Comparison of ENCODE assay signal across 20 cellular contexts in the genomic region with DNA sequence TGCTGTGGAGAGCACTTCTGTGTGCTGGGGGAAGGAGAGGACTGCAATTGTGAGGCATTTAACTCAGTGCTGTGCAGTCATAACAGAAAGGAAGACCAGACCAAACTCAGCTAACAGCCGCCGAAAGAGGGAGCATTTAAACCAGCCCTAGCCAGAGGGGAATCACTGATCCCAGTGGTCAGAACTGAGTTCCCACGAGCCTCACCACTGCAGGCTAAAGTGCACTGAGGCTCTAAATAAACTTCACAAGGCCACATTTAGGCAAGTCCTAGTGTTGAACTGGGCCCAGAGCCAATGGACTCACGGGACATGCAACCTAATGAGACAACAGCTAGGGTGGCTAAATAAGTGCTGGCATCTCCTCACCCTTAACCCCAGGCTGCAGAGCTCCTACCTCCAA. TPM values are rescaled to one million over a fixed set of nuclear protein-coding genes. Genes with fewer than 3 reads are reported as not detected.
"Had no signal": no experiment of that assay in that cellular context is flagged by ENCODE, and none has a peak within 500 bp of the region (broad histone marks: within the 10 kb centered on the region; RNA-seq: fewer than 3 reads in every experiment).

No MANE protein-coding gene starts in this region.

- ATAC-seq: effector memory CD8-positive, alpha-beta T cell; psoas muscle had no signal

- DNase-seq: activated CD4-positive, alpha-beta T cell treated with anti-CD3 and anti-CD28 coated beads, Interleukin-2, amount 10 ng/mL, durations not matched to agents 7 days and 5 days; activated CD4-positive, CD25-positive, alpha-beta regulatory T cell; activated naive CD4-positive, alpha-beta T cell treated with Interleukin-2 at 50 U/mL for 16 hours; anterior cingulate cortex; brain microvascular endothelial cell; effector memory CD8-positive, alpha-beta T cell; foreskin keratinocyte; nephron progenitor cell; psoas muscle; stimulated activated CD4-positive, alpha-beta T cell treated with anti-CD3 and anti-CD28 coated beads, Interleukin-12 subunit alpha, Interleukin-12 subunit beta, amount 100 ng/mL, for 4 hours; stimulated activated CD4-positive, alpha-beta T cell treated with anti-CD3 and anti-CD28 coated beads, Interleukin-2, amount 100 ng/mL, for 24 hours; uterus had no signal

- H3K4me1 Mint-ChIP-seq: activated CD4-positive, alpha-beta T cell treated with anti-CD3 and anti-CD28 coated beads, Interleukin-2, amount 10 ng/mL, durations not matched to agents 7 days and 5 days; nephron progenitor cell had no signal

- H3K27me3 Mint-ChIP-seq: activated CD4-positive, alpha-beta T cell treated with anti-CD3 and anti-CD28 coated beads, Interleukin-2, amount 10 ng/mL, durations not matched to agents 7 days and 5 days; dendritic cell treated with granulocyte-macrophage colony-stimulating factor and Interleukin-4, amounts not matched to agents 40 ng/mL and 50 ng/mL, for 4 days; effector memory CD8-positive, alpha-beta T cell had no signal

- H3K9me3 ChIP-seq: psoas muscle, uterus had no signal

- H3K27me3 ChIP-seq: brain microvascular endothelial cell, foreskin keratinocyte, uterus had no signal

- H3K36me3 ChIP-seq: brain microvascular endothelial cell, uterus had no signal

- H3K4me3 ChIP-seq: psoas muscle, uterus had no signal

- H3K27ac ChIP-seq: brain microvascular endothelial cell, foreskin keratinocyte, psoas muscle, uterus had no signal

- FAIRE-seq: islet of Langerhans, TTC549 had no signal

- H3K9me3 Mint-ChIP-seq: activated CD4-positive, alpha-beta T cell treated with anti-CD3 and anti-CD28 coated beads, Interleukin-2, amount 10 ng/mL, durations not matched to agents 7 days and 5 days; effector memory CD8-positive, alpha-beta T cell; nephron progenitor cell had no signal

- H3K4me1 ChIP-seq: psoas muscle, uterus had no signal

- H3K27ac Mint-ChIP-seq: activated CD4-positive, alpha-beta T cell treated with anti-CD3 and anti-CD28 coated beads, Interleukin-2, amount 10 ng/mL, durations not matched to agents 7 days and 5 days; dendritic cell treated with granulocyte-macrophage colony-stimulating factor and Interleukin-4, amounts not matched to agents 40 ng/mL and 50 ng/mL, for 4 days; effector memory CD8-positive, alpha-beta T cell; nephron progenitor cell had no signal

- H3K4me3 Mint-ChIP-seq: activated CD4-positive, alpha-beta T cell treated with anti-CD3 and anti-CD28 coated beads, Interleukin-2, amount 10 ng/mL, durations not matched to agents 7 days and 5 days; dendritic cell treated with granulocyte-macrophage colony-stimulating factor and Interleukin-4, amounts not matched to agents 40 ng/mL and 50 ng/mL, for 4 days; effector memory CD8-positive, alpha-beta T cell; nephron progenitor cell had no signal

RNA-seq across cellular contexts. Expression of a gene that starts 20.4 kb away (rescaled TPM):
- total RNA-seq: activated CD4-positive, alpha-beta T cell treated with anti-CD3 and anti-CD28 coated beads, Interleukin-2, amount 10 ng/mL, durations not matched to agents 7 days and 5 days; activated CD8-positive, alpha-beta memory T cell treated with anti-CD3 and anti-CD28 coated beads for 36 hours; cerebellum; foreskin keratinocyte; lower leg skin; omental fat pad; T-helper 2 cell treated with Interferon-gamma antibody and Interleukin-4, amounts not matched to agents 100 ng/mL and 5 ng/mL, for 36 hours had no signal
- polyA plus RNA-seq: foreskin keratinocyte, psoas muscle had no signal
